In the genomic region with DNA sequence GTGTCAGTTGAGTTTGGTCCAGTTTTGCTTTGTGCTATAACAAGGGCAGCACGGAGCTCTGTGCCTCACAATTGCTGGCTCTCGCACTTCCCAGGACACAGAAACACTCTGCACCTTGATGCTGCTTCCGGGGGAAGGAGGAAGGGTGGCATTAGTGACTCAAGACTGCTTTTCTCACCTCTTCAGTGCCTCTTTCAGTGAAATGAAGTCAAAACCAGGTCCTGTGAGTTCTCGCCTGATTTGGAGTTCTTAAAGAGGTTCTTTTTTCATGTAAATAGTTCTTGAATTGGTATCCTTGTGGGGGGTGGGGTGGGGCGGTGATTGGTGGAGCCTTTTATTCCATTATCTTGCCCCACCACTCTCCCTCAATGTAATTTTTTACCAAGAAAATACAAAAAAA, we compare ENCODE assay signal across 19 cellular contexts.
"Had no signal": no experiment of that assay in that cellular context is flagged by ENCODE, and none has a peak within 500 bp of the region (broad histone marks: within the 10 kb centered on the region; RNA-seq: fewer than 3 reads in every experiment).

No MANE protein-coding gene starts in this region.

- H3K27me3 ChIP-seq: foreskin keratinocyte, spleen, tibial artery, upper lobe of left lung, uterus had no signal

- H3K4me3 Mint-ChIP-seq: naive thymus-derived CD8-positive, alpha-beta T cell; neural crest cell; stimulated activated memory B cell treated with anti-CD40 and anti-IgM and Interleukin-4, amounts not matched to agents 10 μg/mL and 1 μg/mL and 100 μg/mL, for 72 hours; stimulated activated naive CD8-positive, alpha-beta T cell treated with anti-CD3 and anti-CD28 coated beads, Interleukin-15, Interleukin-2, amounts not matched to agents 100 ng/mL and 50 ng/mL, for 24 hours had no signal

- H3K4me3 ChIP-seq: left ventricle myocardium inferior, lung, spleen, tibial artery, upper lobe of left lung, uterus had no signal

- H3K27ac ChIP-seq: foreskin keratinocyte, left ventricle myocardium inferior, spleen, tibial artery, upper lobe of left lung, uterus had no signal

- H3K9me3 Mint-ChIP-seq: stimulated activated naive CD8-positive, alpha-beta T cell treated with anti-CD3 and anti-CD28 coated beads, Interleukin-15, Interleukin-2, amounts not matched to agents 100 ng/mL and 50 ng/mL, for 24 hours had no signal

- H3K9me3 ChIP-seq: left ventricle myocardium inferior, tibial artery, upper lobe of left lung, uterus had no signal

- H3K36me3 ChIP-seq: left ventricle myocardium inferior, spleen, tibial artery, upper lobe of left lung, uterus had no signal

- ATAC-seq: foreskin keratinocyte; left cardiac atrium; naive thymus-derived CD8-positive, alpha-beta T cell; sciatic nerve; stimulated activated memory B cell treated with anti-CD40 and anti-IgM and Interleukin-4, amounts not matched to agents 10 μg/mL and 1 μg/mL and 100 μg/mL, for 72 hours had no signal

- H3K36me3 Mint-ChIP-seq: naive thymus-derived CD8-positive, alpha-beta T cell; stimulated activated memory B cell treated with anti-CD40 and anti-IgM and Interleukin-4, amounts not matched to agents 10 μg/mL and 1 μg/mL and 100 μg/mL, for 72 hours had no signal

- H3K27me3 Mint-ChIP-seq: stimulated activated memory B cell treated with anti-CD40 and anti-IgM and Interleukin-4, amounts not matched to agents 10 μg/mL and 1 μg/mL and 100 μg/mL, for 72 hours had no signal

- H3K4me1 ChIP-seq: foreskin keratinocyte, left ventricle myocardium inferior, spleen, tibial artery, upper lobe of left lung, uterus had no signal

- H3K4me1 Mint-ChIP-seq: naive thymus-derived CD8-positive, alpha-beta T cell; neural crest cell; stimulated activated memory B cell treated with anti-CD40 and anti-IgM and Interleukin-4, amounts not matched to agents 10 μg/mL and 1 μg/mL and 100 μg/mL, for 72 hours had no signal

- DNase-seq: effector memory CD4-positive, alpha-beta T cell; foreskin keratinocyte; kidney; left cardiac atrium; left ventricle myocardium inferior; naive thymus-derived CD8-positive, alpha-beta T cell; posterior cingulate gyrus; spleen; stimulated activated CD4-positive, alpha-beta T cell treated with anti-CD3 and anti-CD28 coated beads, Interleukin-15, amount 100 ng/mL, for 24 hours; stimulated activated CD4-positive, alpha-beta T cell treated with anti-CD3 and anti-CD28 coated beads, Interleukin-1b, Interleukin-23, amount 100 ng/mL, for 48 hours; stimulated activated CD4-positive, alpha-beta T cell treated with anti-CD3 and anti-CD28 coated beads, Interleukin-4, amount 100 ng/mL, for 24 hours; tibial artery; upper lobe of left lung; uterus had no signal

- H3K27ac Mint-ChIP-seq: stimulated activated memory B cell treated with anti-CD40 and anti-IgM and Interleukin-4, amounts not matched to agents 10 μg/mL and 1 μg/mL and 100 μg/mL, for 72 hours; stimulated activated naive CD8-positive, alpha-beta T cell treated with anti-CD3 and anti-CD28 coated beads, Interleukin-15, Interleukin-2, amounts not matched to agents 100 ng/mL and 50 ng/mL, for 24 hours had no signal
